Comparison of ENCODE assay signal across 20 cellular contexts in genomic region chr18:70385474-70385873, GRCh38.
DNase-seq lines count a peak whose midpoint lies in the region; TF ChIP-seq lines count a peak whose summit lies in the region.
"Had no signal": no experiment of that assay in that cellular context is flagged by ENCODE, and none has a peak within 500 bp of the region (broad histone marks: within the 10 kb centered on the region; RNA-seq: fewer than 3 reads in every experiment).

No MANE protein-coding gene starts in this region.

- intact Hi-C loops in MCF 10A (cut with micrococcal nuclease) = loop anchor here (10.0 kb wide), 1 partner anchor 91 kb away; no protein-coding TSS in a partner anchor
- intact Hi-C loops in breast epithelium (cut with DNase I; ENCODE audit: low total_unique reads) = no loop called here
- intact Hi-C loops in adrenal gland (cut with DNase I) = no loop called here

- no peaks in the 10 kb centered on the region for H3K27me3 Mint-ChIP-seq in MCF 10A (ENCODE audit: insufficient read depth, unreplicated experiment)
- H3K27me3 Mint-ChIP-seq: activated CD4-positive, alpha-beta memory T cell treated with anti-CD3 and anti-CD28 coated beads for 36 hours; activated naive CD8-positive, alpha-beta T cell had no signal

- H3K9me3 ChIP-seq in breast epithelium (no peaks in the 10 kb centered on the region), adrenal gland (replicated peaks in 1 of 3) (no peaks in the 10 kb centered on the region)
- H3K9me3 ChIP-seq: esophagus squamous epithelium, vagina had no signal

- no peaks in the 10 kb centered on the region for H3K4me1 ChIP-seq in breast epithelium
- no peaks in the 10 kb centered on the region for H3K4me1 ChIP-seq in adrenal gland (replicated peaks in 1 of 2)

- TF ChIP-seq CTCF in MCF 10A (IDR thresholded peaks at IDR 0.05; ENCODE audit: unreplicated experiment) (no peak), breast epithelium (IDR thresholded peaks at IDR 0.05) (no peak), RWPE1 (conservative IDR thresholded peaks at IDR 0.05; ENCODE audit: low read depth) (no peak), fibroblast of villous mesenchyme (IDR thresholded peaks at IDR 0.05; ENCODE audit: insufficient read depth, low read depth, low read length) (no peak), adrenal gland (IDR thresholded peaks at IDR 0.05) (no peak), GM10266 (IDR thresholded peaks at IDR 0.05; ENCODE audit: control insufficient read depth, insufficient read depth, low read depth, missing control alignments) (no peak)

- CTCF ChIA-PET in MCF 10A (lab: Yijun Ruan, JAX) (interaction anchor here (0.6 to 0.7 kb wide), 2 partner anchors 36 to 43 kb away, joined by 3 read pairs; no protein-coding TSS in a partner anchor), RWPE1 (lab: Yijun Ruan, JAX) (no interaction called here)

- H3K4me1 Mint-ChIP-seq in MCF 10A (ENCODE audit: insufficient read depth, unreplicated experiment) = peaks cover 29% of the 10 kb centered on the region

- peak overlapping the region; percentile 89 for H3K27ac Mint-ChIP-seq in MCF 10A (ENCODE audit: low read depth, unreplicated experiment)
- H3K27ac Mint-ChIP-seq: activated CD4-positive, alpha-beta memory T cell treated with anti-CD3 and anti-CD28 coated beads for 36 hours; activated naive CD8-positive, alpha-beta T cell; activated T-cell treated with anti-CD3 and anti-CD28 coated beads, Interleukin-2, amount 50 U/mL, for 24 hours; CD4-positive, alpha-beta T cell had no signal

- H3K9me3 Mint-ChIP-seq in MCF 10A (ENCODE audit: unreplicated experiment) = no peaks in the 10 kb centered on the region
- H3K9me3 Mint-ChIP-seq: activated CD4-positive, alpha-beta memory T cell treated with anti-CD3 and anti-CD28 coated beads for 36 hours; activated T-cell treated with anti-CD3 and anti-CD28 coated beads, Interleukin-2, amount 50 U/mL, for 24 hours; CD4-positive, alpha-beta T cell had no signal

- no peaks in the 10 kb centered on the region for H3K36me3 ChIP-seq in breast epithelium
- no peaks in the 10 kb centered on the region for H3K36me3 ChIP-seq in adrenal gland (replicated peaks in 1 of 2)
- H3K36me3 ChIP-seq: esophagus squamous epithelium, vagina had no signal

- H3K4me3 ChIP-seq in breast epithelium = no peak overlapping the region
- no peak overlapping the region for H3K4me3 ChIP-seq in fibroblast of villous mesenchyme (ENCODE audit: low read depth, low read length)
- H3K4me3 ChIP-seq in adrenal gland = no peak overlapping the region
- H3K4me3 ChIP-seq: esophagus squamous epithelium, vagina had no signal

- BruUV-seq in MCF 10A (replicated peaks; lab: Mats Ljungman, UMichigan) = no TSS peak

- TF ChIP-seq POLR2A in breast epithelium (IDR thresholded peaks at IDR 0.05) = no peak
- no peak for TF ChIP-seq POLR2A in adrenal gland (IDR thresholded peaks at IDR 0.05)

- no peaks in the 10 kb centered on the region for H3K36me3 Mint-ChIP-seq in MCF 10A (ENCODE audit: insufficient read depth, unreplicated experiment)
- H3K36me3 Mint-ChIP-seq: activated CD4-positive, alpha-beta memory T cell treated with anti-CD3 and anti-CD28 coated beads for 36 hours; activated naive CD8-positive, alpha-beta T cell had no signal

- no peak overlapping the region for H3K4me3 Mint-ChIP-seq in MCF 10A (ENCODE audit: unreplicated experiment)
- H3K4me3 Mint-ChIP-seq: activated CD4-positive, alpha-beta memory T cell treated with anti-CD3 and anti-CD28 coated beads for 36 hours; activated naive CD8-positive, alpha-beta T cell; activated T-cell treated with anti-CD3 and anti-CD28 coated beads, Interleukin-2, amount 50 U/mL, for 24 hours; CD4-positive, alpha-beta T cell had no signal

- H3K27me3 ChIP-seq in breast epithelium (no peaks in the 10 kb centered on the region), adrenal gland (no peaks in the 10 kb centered on the region)
- H3K27me3 ChIP-seq: esophagus squamous epithelium, vagina had no signal

- DNase-seq in MCF 10A (ENCODE audit: unreplicated experiment) (no peak), breast epithelium (ENCODE audit: low spot score in 2 of 2) (no peak), RWPE1 (ENCODE audit: low spot score) (no peak), fibroblast of villous mesenchyme (ENCODE audit: low read depth) (peak; percentile 18), superior temporal gyrus (ENCODE audit: extremely low spot score) (peak; percentile 52), GF-D8 (lab: John Stamatoyannopoulos, UW) (no peak), adrenal gland (no peak), GM10266 (ENCODE audit: extremely low spot score) (no peak)
- DNase-seq: ACHN; activated CD4-positive, alpha-beta memory T cell treated with anti-CD3 and anti-CD28 coated beads for 36 hours; activated T-cell treated with anti-CD3 and anti-CD28 coated beads, Interleukin-2, amount 50 U/mL, for 24 hours; CD4-positive, alpha-beta T cell; DND-41; esophagus squamous epithelium; left cardiac atrium; NCI-H1436 treated with DMSO at 0.1 percent for 48 hours; NCI-H446 treated with DMSO at 0.1 percent for 48 hours had no signal

- H3K27ac ChIP-seq in breast epithelium (no peak overlapping the region), RWPE1 (peak overlapping the region; percentile 90), adrenal gland (no peak overlapping the region)
- H3K27ac ChIP-seq: esophagus squamous epithelium, vagina, VCaP had no signal

- POLR2A ChIA-PET in MCF 10A (lab: Yijun Ruan, JAX) (interaction anchor here (1.7 to 1.8 kb wide), 2 partner anchors 13 to 37 kb away, joined by 7 to 9 read pairs; no protein-coding TSS in a partner anchor), RWPE1 (lab: Yijun Ruan, JAX; ENCODE audit: low non-redundant PET) (no interaction called here)

Comparison
In these comparisons a context has a peak if more than half of its experiments do, and no peak if none do; other contexts are left out.
1. DNase-seq: peak in fibroblast of villous mesenchyme (single experiment) and superior temporal gyrus (single experiment); none in MCF 10A (single experiment), breast epithelium (0 of 2), RWPE1 (single experiment), GF-D8 (single experiment), adrenal gland (0 of 7) and GM10266 (single experiment).